In the genomic region with DNA sequence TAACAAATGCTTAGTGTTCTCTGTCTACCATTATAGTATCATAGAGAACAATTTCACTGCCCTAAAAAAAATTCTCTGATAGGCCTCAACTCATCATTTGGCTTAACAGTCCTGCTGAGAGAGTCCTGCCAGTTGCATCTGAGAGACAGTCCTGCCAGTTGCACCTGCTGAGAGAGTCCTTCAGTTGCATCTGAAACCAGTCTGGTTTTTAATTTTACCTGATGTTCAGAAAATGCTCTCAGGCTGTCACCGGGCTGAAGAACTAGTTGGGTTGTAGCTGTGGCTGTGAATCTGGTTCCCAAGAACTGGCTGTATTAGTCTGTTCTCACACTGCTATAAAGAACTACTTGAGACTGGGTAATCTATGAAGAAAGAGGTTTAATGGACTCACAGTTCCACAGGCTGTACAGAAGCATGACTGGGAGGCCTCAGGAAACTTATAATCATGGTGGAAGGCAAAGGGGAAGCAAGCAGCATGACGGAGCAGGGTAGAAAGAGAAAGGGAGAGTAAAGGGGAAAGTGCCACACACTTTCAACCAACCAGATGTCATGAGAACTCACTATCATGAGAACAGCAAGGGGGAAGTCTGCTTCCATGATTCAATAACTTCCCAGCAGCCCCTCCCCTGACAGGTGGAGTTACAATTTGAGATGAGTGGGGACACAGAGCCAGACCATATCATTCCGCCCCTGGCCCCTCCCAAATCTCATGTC, we compare ENCODE assay signal across 19 cellular contexts.
DNase-seq lines count a peak whose midpoint lies in the region; ATAC-seq, FAIRE-seq and TF ChIP-seq lines count a peak whose summit lies in the region.
"Had no signal": no experiment of that assay in that cellular context is flagged by ENCODE, and none has a peak within 500 bp of the region (broad histone marks: within the 10 kb centered on the region; RNA-seq: fewer than 3 reads in every experiment).

No MANE protein-coding gene starts in this region.

- peaks cover 5% of the 10 kb centered on the region for H3K9me3 Mint-ChIP-seq in activated naive CD4-positive, alpha-beta T cell treated with anti-CD3 and anti-CD28 coated beads, Interleukin-2, amount 50 U/mL, for 24 hours
- H3K9me3 Mint-ChIP-seq in activated naive CD8-positive, alpha-beta T cell treated with anti-CD3 and anti-CD28 coated beads, Interleukin-2, amount 50 U/mL, for 24 hours = peaks cover 5% of the 10 kb centered on the region

- H3K27ac Mint-ChIP-seq in activated naive CD4-positive, alpha-beta T cell treated with anti-CD3 and anti-CD28 coated beads, Interleukin-2, amount 50 U/mL, for 24 hours = peak overlapping the region; percentile 87
- H3K27ac Mint-ChIP-seq in activated naive CD8-positive, alpha-beta T cell treated with anti-CD3 and anti-CD28 coated beads, Interleukin-2, amount 50 U/mL, for 24 hours = peak overlapping the region; percentile 70

- DNase-seq in activated naive CD4-positive, alpha-beta T cell (lab: John Stamatoyannopoulos, UW) = no peak
- DNase-seq in activated naive CD8-positive, alpha-beta T cell treated with anti-CD3 and anti-CD28 coated beads, Interleukin-2, amount 50 U/mL, for 24 hours = no peak
- no peak for DNase-seq in urothelium cell line (ENCODE audit: low spot score)
- DNase-seq in GM19239 (ENCODE audit: insufficient read length, low spot score) = no peak
- DNase-seq: activated CD4-positive, alpha-beta T cell treated with anti-CD3 and anti-CD28 coated beads, Interleukin-2, amount 50 U/mL, for 48 hours; anterior cingulate cortex; DMS53; GF-D8; NCI-H2029; NCI-H345; OCI-M1; SW 1271 had no signal

- no peak overlapping the region for H3K4me3 Mint-ChIP-seq in activated naive CD4-positive, alpha-beta T cell treated with anti-CD3 and anti-CD28 coated beads, Interleukin-2, amount 50 U/mL, for 24 hours
- no peak overlapping the region for H3K4me3 Mint-ChIP-seq in activated naive CD8-positive, alpha-beta T cell treated with anti-CD3 and anti-CD28 coated beads, Interleukin-2, amount 50 U/mL, for 24 hours

- no peak overlapping the region for H3K27ac ChIP-seq in HEK293 (ENCODE audit: extremely low read depth, low read depth, low read length)
- H3K27ac ChIP-seq: neutrophil, prostate gland, suprapubic skin had no signal

- H3K27me3 Mint-ChIP-seq in activated naive CD4-positive, alpha-beta T cell treated with anti-CD3 and anti-CD28 coated beads, Interleukin-2, amount 50 U/mL, for 24 hours = no peaks in the 10 kb centered on the region
- no peaks in the 10 kb centered on the region for H3K27me3 Mint-ChIP-seq in activated naive CD8-positive, alpha-beta T cell treated with anti-CD3 and anti-CD28 coated beads, Interleukin-2, amount 50 U/mL, for 24 hours

- H3K36me3 Mint-ChIP-seq in activated naive CD4-positive, alpha-beta T cell treated with anti-CD3 and anti-CD28 coated beads, Interleukin-2, amount 50 U/mL, for 24 hours = peaks cover 31% of the 10 kb centered on the region
- H3K36me3 Mint-ChIP-seq in activated naive CD8-positive, alpha-beta T cell treated with anti-CD3 and anti-CD28 coated beads, Interleukin-2, amount 50 U/mL, for 24 hours (ENCODE audit: low read depth) = peaks cover 55% of the 10 kb centered on the region

- H3K4me3 ChIP-seq in HEK293 (ENCODE audit: low read depth, low read length) = no peak overlapping the region
- H3K4me3 ChIP-seq: prostate gland, suprapubic skin had no signal

- FAIRE-seq in urothelium cell line (lab: Jason Lieb, UNC) = peak; percentile 17
- no peak for FAIRE-seq in GM19239 (lab: Jason Lieb, UNC)
- FAIRE-seq: endothelial cell of umbilical vein had no signal

- no peak for ATAC-seq in activated naive CD8-positive, alpha-beta T cell treated with anti-CD3 and anti-CD28 coated beads, Interleukin-2, amount 50 U/mL, for 24 hours
- no peak for ATAC-seq in HG03565 (IDR thresholded peaks at IDR 0.05; ENCODE audit: unreplicated experiment)

- TF ChIP-seq CTCF in HEK293 (tag by site-specific recombination; IDR thresholded peaks at IDR 0.05) = no peak

- CTCF ChIA-PET in HEK293 (lab: Yijun Ruan, JAX) = no interaction called here

- POLR2A ChIA-PET in HEK293 (lab: Yijun Ruan, JAX) = no interaction called here

- H3K4me1 ChIP-seq in HEK293 (ENCODE audit: control insufficient read depth, insufficient read depth, low read length) = peaks cover 5% of the 10 kb centered on the region
- H3K4me1 ChIP-seq: prostate gland had no signal

- H3K9me3 ChIP-seq in HEK293 (ENCODE audit: control insufficient read depth, insufficient read depth, low read depth, low read length) = no peaks in the 10 kb centered on the region
- H3K9me3 ChIP-seq: prostate gland had no signal

- H3K4me1 Mint-ChIP-seq in activated naive CD4-positive, alpha-beta T cell treated with anti-CD3 and anti-CD28 coated beads, Interleukin-2, amount 50 U/mL, for 24 hours = peaks cover 81% of the 10 kb centered on the region
- H3K4me1 Mint-ChIP-seq in activated naive CD8-positive, alpha-beta T cell treated with anti-CD3 and anti-CD28 coated beads, Interleukin-2, amount 50 U/mL, for 24 hours = peaks cover 62% of the 10 kb centered on the region

- H3K36me3 ChIP-seq in HEK293 (ENCODE audit: control insufficient read depth in 2 of 2, insufficient read depth in 1 of 2, low read length in 2 of 2) = no peaks in the 10 kb centered on the region
- H3K36me3 ChIP-seq: neutrophil, prostate gland had no signal

TF ChIP-seq in HEK293, 187 proteins besides CTCF, POLR2A, EP300 and RAD21:
- TF ChIP-seq, protein P1, sequence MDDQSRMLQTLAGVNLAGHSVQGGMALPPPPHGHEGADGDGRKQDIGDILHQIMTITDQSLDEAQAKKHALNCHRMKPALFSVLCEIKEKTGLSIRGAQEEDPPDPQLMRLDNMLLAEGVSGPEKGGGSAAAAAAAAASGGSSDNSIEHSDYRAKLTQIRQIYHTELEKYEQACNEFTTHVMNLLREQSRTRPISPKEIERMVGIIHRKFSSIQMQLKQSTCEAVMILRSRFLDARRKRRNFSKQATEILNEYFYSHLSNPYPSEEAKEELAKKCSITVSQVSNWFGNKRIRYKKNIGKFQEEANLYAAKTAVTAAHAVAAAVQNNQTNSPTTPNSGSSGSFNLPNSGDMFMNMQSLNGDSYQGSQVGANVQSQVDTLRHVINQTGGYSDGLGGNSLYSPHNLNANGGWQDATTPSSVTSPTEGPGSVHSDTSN (CRISPR knock-in tag; IDR thresholded peaks at IDR 0.05) = no peak
- TF ChIP-seq PRDM1 (tag by site-specific recombination; IDR thresholded peaks at IDR 0.05) (peak; percentile 35; the same call in 1 of the 2 replicates), ZBTB1 (tag by site-specific recombination; IDR thresholded peaks at IDR 0.05) (no peak), ZNF585B (tag by site-specific recombination; IDR thresholded peaks at IDR 0.05) (no peak), ZNF169 (tag by site-specific recombination; IDR thresholded peaks at IDR 0.05) (no peak)
